In the genomic region with DNA sequence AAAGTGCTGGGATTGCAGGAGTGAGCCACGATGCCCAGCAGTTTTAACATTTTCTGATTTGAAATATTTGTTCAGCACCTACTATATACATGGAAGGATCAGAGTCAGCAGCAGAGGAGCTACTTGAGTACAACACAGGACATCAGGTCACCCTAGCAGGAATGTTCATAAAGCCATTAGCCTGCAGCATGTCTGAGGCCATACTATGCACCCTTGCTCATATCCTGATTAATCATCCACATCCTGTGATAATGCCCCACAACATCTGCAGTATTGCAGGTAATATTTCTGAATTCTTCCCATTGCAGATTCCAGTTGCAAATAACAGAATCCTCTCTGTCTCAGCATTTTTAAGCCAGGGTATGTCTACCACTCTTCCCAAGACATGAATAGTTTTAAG, we compare ENCODE assay signal across 21 cellular contexts.
A peak's percentile ranks its signal among the peaks of the same experiment; 100 is the strongest.
DNase-seq lines count a peak whose midpoint lies in the region; ATAC-seq, FAIRE-seq and TF ChIP-seq lines count a peak whose summit lies in the region.
"Had no signal": no experiment of that assay in that cellular context is flagged by ENCODE, and none has a peak within 500 bp of the region (broad histone marks: within the 10 kb centered on the region; RNA-seq: fewer than 3 reads in every experiment).

No MANE protein-coding gene starts in this region.

- H4K20me1 ChIP-seq in SK-N-SH (ENCODE audit: insufficient read depth), result no peaks in the 10 kb centered on the region
- no peaks in the 10 kb centered on the region for H4K20me1 ChIP-seq in PC-3 (ENCODE audit: low read length)

- H3K9ac ChIP-seq in SK-N-SH, result no peak overlapping the region
- peak overlapping the region; percentile 34 for H3K9ac ChIP-seq in PC-3 (ENCODE audit: low read length)
- no peak overlapping the region for H3K9ac ChIP-seq in neuronal stem cell (ENCODE audit: low read depth, low read length, poor library complexity)
- H3K9ac ChIP-seq: KMS-11 had no signal

- no peak overlapping the region for H3K14ac ChIP-seq in neuronal stem cell (ENCODE audit: low read length)

- no peak overlapping the region for H3K23ac ChIP-seq in neuronal stem cell (ENCODE audit: low read depth, low read length, poor library complexity)

- no peak for FAIRE-seq in urothelium cell line (lab: Jason Lieb, UNC)
- FAIRE-seq: colon had no signal

- H2BK15ac ChIP-seq in neuronal stem cell (ENCODE audit: low read length), result no peak overlapping the region

- no peak for TF ChIP-seq EP300 in SK-N-SH (IDR thresholded peaks at IDR 0.05; ENCODE audit: borderline replicate concordance in 1 of 2, low read depth in 1 of 2, low read length in 1 of 2)

- no peak overlapping the region for H2BK5ac ChIP-seq in neuronal stem cell (ENCODE audit: low read length)

- H3K36me3 ChIP-seq in SK-N-SH (replicated peaks in 1 of 2; ENCODE audit: control insufficient read depth in 1 of 2, insufficient read depth in 2 of 2, low read length in 1 of 2) (no peaks in the 10 kb centered on the region), PC-3 (ENCODE audit: low read depth, low read length) (peaks cover 5% of the 10 kb centered on the region; the same call in 1 of the 2 replicates), neuronal stem cell (replicated peaks in 1 of 2; ENCODE audit: control insufficient read depth in 2 of 2, insufficient read depth in 2 of 2, low read length in 2 of 2) (no peaks in the 10 kb centered on the region), thyroid gland (no peaks in the 10 kb centered on the region)
- H3K36me3 ChIP-seq: BE2C, heart left ventricle had no signal

- no peak overlapping the region for H2BK12ac ChIP-seq in neuronal stem cell (ENCODE audit: low read length)

- no peaks in the 10 kb centered on the region for H3K27me3 ChIP-seq in SK-N-SH (ENCODE audit: insufficient read depth)
- no peaks in the 10 kb centered on the region for H3K27me3 ChIP-seq in PC-3 (ENCODE audit: low read length)
- peaks cover 0 to 2% (median 0%) of the 10 kb centered on the region in 3 experiments for H3K27me3 ChIP-seq in neuronal stem cell (ENCODE audit: control insufficient read depth in 3 of 3, insufficient read depth in 3 of 3, low read depth in 1 of 3, low read length in 3 of 3)
- H3K27me3 ChIP-seq in thyroid gland, result no peaks in the 10 kb centered on the region
- H3K27me3 ChIP-seq: BE2C had no signal

- H4K8ac ChIP-seq in neuronal stem cell (ENCODE audit: low read depth, low read length), result no peak overlapping the region

- H3K4me2 ChIP-seq in SK-N-SH (no peak overlapping the region), PC-3 (ENCODE audit: low read length) (peak overlapping the region; percentile 60), neuronal stem cell (ENCODE audit: insufficient read depth, low read length, poor library complexity, severe bottlenecking) (no peak overlapping the region)
- H3K4me2 ChIP-seq: KMS-11 had no signal

- H3K79me1 ChIP-seq in neuronal stem cell (ENCODE audit: low read depth, low read length), result no peaks in the 10 kb centered on the region

- no peak for ATAC-seq in SK-N-SH treated with all-trans-retinoic acid at 6 μM for 48 hours
- ATAC-seq in PC-3, result peak; percentile 62
- ATAC-seq: heart left ventricle had no signal

- H2BK120ac ChIP-seq in neuronal stem cell (ENCODE audit: low read depth, low read length), result no peak overlapping the region

- no peaks in the 10 kb centered on the region for H3K9me2 ChIP-seq in SK-N-SH
- no peaks in the 10 kb centered on the region for H3K9me2 ChIP-seq in PC-3 (replicated peaks; ENCODE audit: low read length)

- no peaks in the 10 kb centered on the region for H3K79me2 ChIP-seq in SK-N-SH (ENCODE audit: insufficient read depth)
- no peaks in the 10 kb centered on the region for H3K79me2 ChIP-seq in PC-3 (ENCODE audit: low read length)

- H3K27ac ChIP-seq in SK-N-SH (ENCODE audit: low read depth in 2 of 2, low read length in 1 of 2) (no peak overlapping the region), PC-3 (ENCODE audit: low read length) (peak overlapping the region; percentile 85), epithelial cell of prostate (peak overlapping the region; percentile 87), neuronal stem cell (replicated peaks; ENCODE audit: low read length) (no peak overlapping the region), thyroid gland (no peak overlapping the region)
- H3K27ac ChIP-seq: 22Rv1, heart left ventricle, KMS-11 had no signal

- intact Hi-C loops in PC-3 (cut with micrococcal nuclease) (no loop called here), thyroid gland (cut with DNase I) (no loop called here)

- no peak overlapping the region for H2AFZ ChIP-seq in SK-N-SH (ENCODE audit: low read depth)
- no peak overlapping the region for H2AFZ ChIP-seq in PC-3 (ENCODE audit: low read length)
- no peak overlapping the region for H2AFZ ChIP-seq in neuronal stem cell (ENCODE audit: low read length)

- TF ChIP-seq POLR2A in thyroid gland (IDR thresholded peaks at IDR 0.05), result no peak

- no peak overlapping the region for H3K4me3 ChIP-seq in SK-N-SH (ENCODE audit: low read depth in 2 of 2, low read length in 1 of 2)
- no peak overlapping the region for H3K4me3 ChIP-seq in PC-3 (ENCODE audit: low read length)
- no peak overlapping the region for H3K4me3 ChIP-seq in neuronal stem cell (ENCODE audit: low read length in 2 of 2)
- H3K4me3 ChIP-seq in thyroid gland (replicated peaks in 1 of 3), result no peak overlapping the region
- H3K4me3 ChIP-seq: heart left ventricle had no signal

- POLR2A ChIA-PET in SK-N-SH (lab: Yijun Ruan, JAX), result no interaction called here
- POLR2A ChIA-PET in PC-3 (lab: Charles Lee; ENCODE audit: unreplicated experiment), result interaction anchor here (0.5 kb wide), 1 partner anchor 718 kb away, joined by 17 read pairs; no protein-coding TSS in a partner anchor

- H3K18ac ChIP-seq in neuronal stem cell (ENCODE audit: low read length), result no peak overlapping the region

- no peak overlapping the region for H2AK5ac ChIP-seq in neuronal stem cell (ENCODE audit: low read depth, low read length)

- TF ChIP-seq CTCF in SK-N-SH (IDR thresholded peaks at IDR 0.05) (no peak), PC-3 (conservative IDR thresholded peaks at IDR 0.05; ENCODE audit: low read depth, low read length) (no peak), thyroid gland (IDR thresholded peaks at IDR 0.05) (no peak)

- no peak overlapping the region for H3K4ac ChIP-seq in neuronal stem cell (ENCODE audit: low read length)

- CTCF ChIA-PET in SK-N-SH (lab: Yijun Ruan, JAX) (no interaction called here), PC-3 (lab: Charles Lee) (no interaction called here)

- peaks cover 25% of the 10 kb centered on the region for H3F3A ChIP-seq in SK-N-SH (replicated peaks; ENCODE audit: insufficient read depth)
- peaks cover 1% of the 10 kb centered on the region for H3F3A ChIP-seq in PC-3 (ENCODE audit: low read length, unreplicated experiment)

- no peaks in the 10 kb centered on the region for H3K9me3 ChIP-seq in SK-N-SH
- 0 out of 2 replicates have a peak, but pooled peaks cover 4% of the 10 kb centered on the region for H3K9me3 ChIP-seq in PC-3 (ENCODE audit: low read length)
- no peaks in the 10 kb centered on the region for H3K9me3 ChIP-seq in neuronal stem cell (replicated peaks in 1 of 2; ENCODE audit: control insufficient read depth in 2 of 2, insufficient read depth in 1 of 2, low read depth in 1 of 2, low read length in 2 of 2)
- no peaks in the 10 kb centered on the region for H3K9me3 ChIP-seq in thyroid gland
- H3K9me3 ChIP-seq: BE2C had no signal

- H3K4me1 ChIP-seq in SK-N-SH (ENCODE audit: control insufficient read depth in 1 of 2, insufficient read depth in 2 of 2, low read depth in 1 of 2, low read length in 1 of 2), result peaks cover 0 to 35% of the 10 kb centered on the region in 2 experiments; a peak in 2 of 4 replicates
- H3K4me1 ChIP-seq in PC-3 (ENCODE audit: insufficient read depth, low read length), result peaks cover 68% of the 10 kb centered on the region
- H3K4me1 ChIP-seq in neuronal stem cell (ENCODE audit: control insufficient read depth in 2 of 2, insufficient read depth in 1 of 2, low read depth in 1 of 2, low read length in 2 of 2), result peaks cover 0 to 5% of the 10 kb centered on the region in 2 donors
- H3K4me1 ChIP-seq in thyroid gland, result no peaks in the 10 kb centered on the region
- H3K4me1 ChIP-seq: BE2C had no signal

- WGBS in SK-N-SH (ENCODE audit: low lambda C conversion rate), result 38% methylated on average over 1 of the region's 1 CpG
- WGBS in neuronal stem cell (ENCODE audit: extremely low coverage in 2 of 2, insufficient read length in 2 of 2, insufficient replicate concordance in 1 of 2), 2 donors, result no CpG with 5 or more reads among the region's 1 CpG
- WGBS in thyroid gland, 2 donors, result 78 to 90% methylated on average over 1 of the region's 1 CpG

- BruUV-seq in PC-3 (replicated peaks; lab: Mats Ljungman, UMichigan), result no TSS peak

- H4K91ac ChIP-seq in neuronal stem cell (ENCODE audit: low read depth, low read length, poor library complexity), result no peak overlapping the region

- TF ChIP-seq RAD21 in SK-N-SH (IDR thresholded peaks at IDR 0.05; ENCODE audit: low read length), result no peak

- no peak for DNase-seq in SK-N-SH
- DNase-seq in PC-3, result peak; percentile 95
- DNase-seq in epithelial cell of prostate (ENCODE audit: low read depth, low spot score), result no peak
- peak; percentile 12 for DNase-seq in urothelium cell line (ENCODE audit: low spot score)
- DNase-seq in neuronal stem cell (ENCODE audit: low spot score), result no peak
- DNase-seq in activated CD4-positive, alpha-beta T cell treated with anti-CD3 and anti-CD28 coated beads, Interleukin-2, amount 50 U/mL, for 4 hours, result no peak
- DNase-seq in thyroid gland, result no peak
- DNase-seq: activated CD4-positive, alpha-beta T cell treated with anti-CD3 and anti-CD28 coated beads, Interleukin-2, amount 10 ng/mL, durations not matched to agents 7 days and 5 days; activated CD8-positive, alpha-beta memory T cell treated with anti-CD3 and anti-CD28 coated beads, Interleukin-2, amount 50 U/mL, for 48 hours; BE2C; COR-L47; DND-41; heart left ventricle; NCI-H1092; NCI-H2107; NCI-H524 treated with DMSO at 0.1 percent for 48 hours; Right ventricle myocardium superior had no signal

TF ChIP-seq in SK-N-SH, 30 proteins besides CTCF, POLR2A, EP300 and RAD21 (continues in another document):
- TF ChIP-seq TAF1 (IDR thresholded peaks at IDR 0.05; ENCODE audit: borderline replicate concordance, low read depth, low read length) (no peak), GATA2 (CRISPR knock-in tag; IDR thresholded peaks at IDR 0.05) (no peak), TCF12 (IDR thresholded peaks at IDR 0.05) (peak; percentile 25; the same call in 1 of the 2 replicates), NFIC (IDR thresholded peaks at IDR 0.05; ENCODE audit: borderline replicate concordance) (no peak), SIN3A (IDR thresholded peaks at IDR 0.05; ENCODE audit: borderline replicate concordance, low read depth, low read length) (no peak), SMC3 (IDR thresholded peaks at IDR 0.05; ENCODE audit: low read depth, low read length) (no peak)

TF ChIP-seq in SK-N-SH treated with all-trans-retinoic acid at 6 μM for 48 hours, 23 proteins besides CTCF, POLR2A, EP300 and RAD21 (continues in another document):
- no peak for TF ChIP-seq ZFP30 (CRISPR knock-in tag; IDR thresholded peaks at IDR 0.05)

Comparison
In these comparisons a context has a peak if more than half of its experiments do, and no peak if none do; other contexts are left out.
1. DNase-seq: peak in PC-3 (single experiment) and urothelium cell line (single experiment); none in SK-N-SH (single experiment), epithelial cell of prostate (single experiment), neuronal stem cell (single experiment), activated CD4-positive, alpha-beta T cell treated with anti-CD3 and anti-CD28 coated beads, Interleukin-2, amount 50 U/mL, for 4 hours (0 of 2) and thyroid gland (0 of 2).
2. H3K27ac ChIP-seq: peak in PC-3 (single experiment) and epithelial cell of prostate (single experiment); none in SK-N-SH (0 of 2), neuronal stem cell (single experiment) and thyroid gland (0 of 3).